Comparison of ENCODE assay signal across 29 cellular contexts in genomic region chr13:25876256-25876655, GRCh38.
DNase-seq lines count a peak whose midpoint lies in the region; ATAC-seq and TF ChIP-seq lines count a peak whose summit lies in the region.
"Had no signal": no experiment of that assay in that cellular context is flagged by ENCODE, and none has a peak within 500 bp of the region (broad histone marks: within the 10 kb centered on the region; RNA-seq: fewer than 3 reads in every experiment).

No MANE protein-coding gene starts in this region.

- no peak overlapping the region for H3K4me3 Mint-ChIP-seq in activated T-cell treated with anti-CD3 and anti-CD28 coated beads, Interleukin-2, amount 50 U/mL, for 24 hours
- no peak overlapping the region for H3K4me3 Mint-ChIP-seq in activated naive CD8-positive, alpha-beta T cell treated with anti-CD3 and anti-CD28 coated beads, Interleukin-2, amount 50 U/mL, for 24 hours
- H3K4me3 Mint-ChIP-seq: activated CD4-positive, alpha-beta memory T cell treated with anti-CD3 and anti-CD28 coated beads, Interleukin-2, amount 10 ng/mL, durations not matched to agents 7 days and 5 days; activated naive CD4-positive, alpha-beta T cell treated with anti-CD3 and anti-CD28 coated beads for 36 hours; neural crest cell; T-helper 17 cell had no signal

- intact Hi-C loops in heart right ventricle (cut with DNase I): no loop called here

- H3K9me3 ChIP-seq in heart right ventricle: no peaks in the 10 kb centered on the region
- H3K9me3 ChIP-seq: mucosa of descending colon, pancreas, Peyer's patch, SJSA1, suprapubic skin, upper lobe of right lung had no signal

- no peak overlapping the region for H3K27ac ChIP-seq in heart right ventricle
- H3K27ac ChIP-seq: dorsolateral prefrontal cortex, pancreas, Peyer's patch, SJSA1, suprapubic skin, upper lobe of right lung had no signal

- ATAC-seq in activated naive CD8-positive, alpha-beta T cell treated with anti-CD3 and anti-CD28 coated beads, Interleukin-2, amount 50 U/mL, for 24 hours: no peak
- ATAC-seq in heart right ventricle (no peak), GM21423 (IDR thresholded peaks at IDR 0.05; ENCODE audit: unreplicated experiment) (no peak)
- ATAC-seq: mucosa of descending colon, pancreas, T-helper 17 cell, upper lobe of right lung had no signal

- peaks cover 76% of the 10 kb centered on the region for H3K4me1 Mint-ChIP-seq in activated T-cell treated with anti-CD3 and anti-CD28 coated beads, Interleukin-2, amount 50 U/mL, for 24 hours (ENCODE audit: low read depth)
- peaks cover 65% of the 10 kb centered on the region for H3K4me1 Mint-ChIP-seq in activated naive CD8-positive, alpha-beta T cell treated with anti-CD3 and anti-CD28 coated beads, Interleukin-2, amount 50 U/mL, for 24 hours

- peak overlapping the region; percentile 9 for H3K27ac Mint-ChIP-seq in activated T-cell treated with anti-CD3 and anti-CD28 coated beads, Interleukin-2, amount 50 U/mL, for 24 hours
- peak overlapping the region; percentile 39 for H3K27ac Mint-ChIP-seq in activated naive CD8-positive, alpha-beta T cell treated with anti-CD3 and anti-CD28 coated beads, Interleukin-2, amount 50 U/mL, for 24 hours
- H3K27ac Mint-ChIP-seq: activated CD4-positive, alpha-beta memory T cell treated with anti-CD3 and anti-CD28 coated beads, Interleukin-2, amount 10 ng/mL, durations not matched to agents 7 days and 5 days; activated naive CD4-positive, alpha-beta T cell treated with anti-CD3 and anti-CD28 coated beads for 36 hours; T-helper 17 cell had no signal

- no peaks in the 10 kb centered on the region for H3K27me3 Mint-ChIP-seq in activated T-cell treated with anti-CD3 and anti-CD28 coated beads, Interleukin-2, amount 50 U/mL, for 24 hours
- H3K27me3 Mint-ChIP-seq in activated naive CD8-positive, alpha-beta T cell treated with anti-CD3 and anti-CD28 coated beads, Interleukin-2, amount 50 U/mL, for 24 hours: no peaks in the 10 kb centered on the region
- H3K27me3 Mint-ChIP-seq: T-helper 17 cell had no signal

- H3K36me3 Mint-ChIP-seq in activated T-cell treated with anti-CD3 and anti-CD28 coated beads, Interleukin-2, amount 50 U/mL, for 24 hours (ENCODE audit: low read depth): no peaks in the 10 kb centered on the region
- H3K36me3 Mint-ChIP-seq in activated naive CD8-positive, alpha-beta T cell treated with anti-CD3 and anti-CD28 coated beads, Interleukin-2, amount 50 U/mL, for 24 hours (ENCODE audit: low read depth): peaks cover 2% of the 10 kb centered on the region

- peaks cover 0 to 25% (median 11%) of the 10 kb centered on the region in 7 donors for H3K27me3 ChIP-seq in heart right ventricle
- H3K27me3 ChIP-seq: dorsolateral prefrontal cortex, pancreas, Peyer's patch, SJSA1, suprapubic skin, upper lobe of right lung had no signal

- TF ChIP-seq CTCF in heart right ventricle (IDR thresholded peaks at IDR 0.05): no peak

- peaks cover 6% of the 10 kb centered on the region for H3K9me3 Mint-ChIP-seq in activated T-cell treated with anti-CD3 and anti-CD28 coated beads, Interleukin-2, amount 50 U/mL, for 24 hours
- H3K9me3 Mint-ChIP-seq in activated naive CD8-positive, alpha-beta T cell treated with anti-CD3 and anti-CD28 coated beads, Interleukin-2, amount 50 U/mL, for 24 hours: peaks cover 9% of the 10 kb centered on the region
- H3K9me3 Mint-ChIP-seq: activated naive CD4-positive, alpha-beta T cell treated with anti-CD3 and anti-CD28 coated beads for 36 hours had no signal

- no peak for DNase-seq in activated T-cell treated with anti-CD3 and anti-CD28 coated beads, Interleukin-2, amount 50 U/mL, for 24 hours
- no peak for DNase-seq in activated T-cell treated with anti-CD3 and anti-CD28 coated beads, Interleukin-2, amount 50 U/mL, for 48 hours
- peak; percentile 31 to 61 for DNase-seq in NOMO-1 (lab: John Stamatoyannopoulos, UW; ENCODE audit: unreplicated experiment in 2 of 2)
- no peak for DNase-seq in activated naive CD8-positive, alpha-beta T cell treated with anti-CD3 and anti-CD28 coated beads, Interleukin-2, amount 50 U/mL, for 24 hours
- no peak for DNase-seq in foreskin melanocyte
- no peak for DNase-seq in NAMALWA (ENCODE audit: low spot score)
- DNase-seq in heart right ventricle: no peak
- DNase-seq: activated CD4-positive, alpha-beta memory T cell treated with anti-CD3 and anti-CD28 coated beads, Interleukin-2, amount 10 ng/mL, durations not matched to agents 7 days and 5 days; activated CD4-positive, CD25-positive, alpha-beta regulatory T cell treated with anti-CD3 and anti-CD28 coated beads, Interleukin-2, amount 50 U/mL, for 72 hours; activated CD8-positive, alpha-beta memory T cell treated with anti-CD3 and anti-CD28 coated beads, Interleukin-2, amount 50 U/mL, for 4 hours; activated naive CD4-positive, alpha-beta T cell treated with anti-CD3 and anti-CD28 coated beads for 36 hours; dorsolateral prefrontal cortex; hippocampal formation; mucosa of descending colon; NCI-H1417 treated with DMSO at 0.1 percent for 48 hours; NCI-H2081; NCI-H2227 treated with DMSO at 0.1 percent for 48 hours; NCI-H526; pancreas; Peyer's patch; stimulated activated CD4-positive, alpha-beta T cell treated with anti-CD3 and anti-CD28 coated beads, Interleukin-15, amount 100 ng/mL, for 24 hours; stimulated activated CD4-positive, alpha-beta T cell treated with anti-CD3 and anti-CD28 coated beads, Interleukin-4, amount 100 ng/mL, for 4 hours; T-helper 17 cell; upper lobe of right lung had no signal

- WGBS in heart right ventricle, 2 donors: 85 to 90% methylated on average over 6 of the region's 6 CpGs

- H3K4me1 ChIP-seq in heart right ventricle: peaks cover 0 to 14% (median 5%) of the 10 kb centered on the region in 9 donors
- H3K4me1 ChIP-seq: pancreas, Peyer's patch, suprapubic skin, upper lobe of right lung had no signal

- no peaks in the 10 kb centered on the region for H3K36me3 ChIP-seq in heart right ventricle
- H3K36me3 ChIP-seq: pancreas, Peyer's patch, SJSA1, suprapubic skin, upper lobe of right lung had no signal

- H3K4me3 ChIP-seq in heart right ventricle: no peak overlapping the region
- H3K4me3 ChIP-seq: dorsolateral prefrontal cortex, lung, mucosa of descending colon, pancreas, Peyer's patch, SJSA1, suprapubic skin, upper lobe of right lung had no signal

Comparison
In these comparisons a context has a peak if more than half of its experiments do, and no peak if none do; other contexts are left out.
1. DNase-seq: peak in NOMO-1 (2 of 2); none in activated T-cell treated with anti-CD3 and anti-CD28 coated beads, Interleukin-2, amount 50 U/mL, for 24 hours (single experiment), activated T-cell treated with anti-CD3 and anti-CD28 coated beads, Interleukin-2, amount 50 U/mL, for 48 hours (0 of 2), activated naive CD8-positive, alpha-beta T cell treated with anti-CD3 and anti-CD28 coated beads, Interleukin-2, amount 50 U/mL, for 24 hours (single experiment), foreskin melanocyte (single experiment), NAMALWA (single experiment) and heart right ventricle (0 of 2).